21 cellular contexts compared by ENCODE assay signal in genomic region chr6:151993364-151993763, GRCh38.
"Had no signal": no experiment of that assay in that cellular context is flagged by ENCODE, and none has a peak within 500 bp of the region (broad histone marks: within the 10 kb centered on the region; RNA-seq: fewer than 3 reads in every experiment).

No MANE protein-coding gene starts in this region.

- H3K36me3 ChIP-seq: cardiac muscle cell, esophagus squamous epithelium, gastroesophageal sphincter, right atrium auricular region, sigmoid colon, transverse colon had no signal

- H3K27me3 ChIP-seq: cardiac muscle cell, esophagus squamous epithelium, gastroesophageal sphincter, right atrium auricular region, sigmoid colon, transverse colon had no signal

- H3K4me3 ChIP-seq: cardiac muscle cell, esophagus squamous epithelium, gastroesophageal sphincter, lung, right atrium auricular region, sigmoid colon, transverse colon had no signal

- H3K9me3 Mint-ChIP-seq: immature natural killer cell, nephron progenitor cell had no signal

- H3K36me3 Mint-ChIP-seq: immature natural killer cell had no signal

- H3K4me3 Mint-ChIP-seq: immature natural killer cell; naive thymus-derived CD4-positive, alpha-beta T cell; nephron progenitor cell had no signal

- ATAC-seq: gastroesophageal sphincter; left ventricle myocardium superior; naive thymus-derived CD4-positive, alpha-beta T cell had no signal

- H3K4me1 ChIP-seq: esophagus squamous epithelium, gastroesophageal sphincter, right atrium auricular region, sigmoid colon, transverse colon had no signal

- H3K27ac ChIP-seq: cardiac muscle cell, epithelial cell of prostate, esophagus squamous epithelium, gastroesophageal sphincter, right atrium auricular region, sigmoid colon, transverse colon had no signal

- H3K4me1 Mint-ChIP-seq: immature natural killer cell; naive thymus-derived CD4-positive, alpha-beta T cell; nephron progenitor cell had no signal

- H3K27ac Mint-ChIP-seq: immature natural killer cell, nephron progenitor cell had no signal

- FAIRE-seq: endometrium, keratinocyte, small intestine had no signal

- H3K9me3 ChIP-seq: esophagus squamous epithelium, gastroesophageal sphincter, right atrium auricular region, sigmoid colon had no signal

- DNase-seq: effector memory CD4-positive, alpha-beta T cell; esophagus squamous epithelium; immature natural killer cell; left cardiac atrium; left ventricle myocardium superior; mesendoderm; naive thymus-derived CD4-positive, alpha-beta T cell; nephron progenitor cell; posterior cingulate gyrus; sigmoid colon; small intestine; stimulated activated CD4-positive, alpha-beta T cell treated with anti-CD3 and anti-CD28 coated beads, Interleukin-2, amount 100 ng/mL, for 48 hours; stimulated activated naive CD4-positive, alpha-beta T cell treated with Interleukin-2 at 50 U/mL for 16 hours; transverse colon had no signal
